ENCODE assay signal across 3 cellular contexts in the genomic region with DNA sequence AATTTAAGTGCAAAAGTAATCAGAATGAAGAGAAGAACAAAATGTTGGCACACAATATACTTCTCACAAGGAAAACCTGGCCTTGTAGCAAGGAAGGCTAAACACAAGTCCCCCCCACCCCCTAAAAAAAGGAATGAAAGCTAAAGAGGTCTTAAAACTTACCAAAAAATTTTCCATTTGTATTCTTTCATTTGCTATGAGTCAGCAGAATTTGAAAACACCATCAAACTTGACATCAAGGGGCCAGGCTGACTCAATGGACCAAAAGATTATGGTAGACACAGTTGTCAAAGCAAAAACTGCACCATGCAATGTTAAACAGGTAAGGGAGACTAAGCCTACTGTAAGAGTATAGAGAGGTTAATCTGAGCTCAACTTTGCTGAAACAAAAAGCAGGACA.
TF ChIP-seq lines count a peak whose summit lies in the region.

No MANE protein-coding gene starts in this region.

TF ChIP-seq in HepG2, 621 proteins besides CTCF, POLR2A, EP300 and RAD21:
- peak; percentile 72 for TF ChIP-seq MAFF (IDR thresholded peaks at IDR 0.05; ENCODE audit: low read depth, low read length)
- no peak for TF ChIP-seq HMGA1 (CRISPR knock-in tag; conservative IDR thresholded peaks at IDR 0.05)
- TF ChIP-seq MAFK (conservative IDR thresholded peaks at IDR 0.05 in 1 of 2, IDR thresholded peaks at IDR 0.05 in 1 of 2; ENCODE audit: low read length in 2 of 2): peak; percentile 67 to 87
- TF ChIP-seq NFE2L2 (IDR thresholded peaks at IDR 0.05; ENCODE audit: low read length): peak; percentile 5; the same call in 1 of the 2 replicates
TF ChIP-seq in HepG2: peak in this region for 3.

TF ChIP-seq in K562, 482 proteins besides CTCF, POLR2A, EP300 and RAD21:
- TF ChIP-seq IRF1 (CRISPR knock-in tag; IDR thresholded peaks at IDR 0.05; ENCODE audit: borderline replicate concordance): no peak
- no peak for TF ChIP-seq NRF1 (conservative IDR thresholded peaks at IDR 0.05 in 1 of 2, IDR thresholded peaks at IDR 0.05 in 1 of 2)
- TF ChIP-seq, protein P1, sequence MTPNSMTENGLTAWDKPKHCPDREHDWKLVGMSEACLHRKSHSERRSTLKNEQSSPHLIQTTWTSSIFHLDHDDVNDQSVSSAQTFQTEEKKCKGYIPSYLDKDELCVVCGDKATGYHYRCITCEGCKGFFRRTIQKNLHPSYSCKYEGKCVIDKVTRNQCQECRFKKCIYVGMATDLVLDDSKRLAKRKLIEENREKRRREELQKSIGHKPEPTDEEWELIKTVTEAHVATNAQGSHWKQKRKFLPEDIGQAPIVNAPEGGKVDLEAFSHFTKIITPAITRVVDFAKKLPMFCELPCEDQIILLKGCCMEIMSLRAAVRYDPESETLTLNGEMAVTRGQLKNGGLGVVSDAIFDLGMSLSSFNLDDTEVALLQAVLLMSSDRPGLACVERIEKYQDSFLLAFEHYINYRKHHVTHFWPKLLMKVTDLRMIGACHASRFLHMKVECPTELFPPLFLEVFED (CRISPR knock-in tag; conservative IDR thresholded peaks at IDR 0.05): no peak
- peak; percentile 49 for TF ChIP-seq ZNF316 (IDR thresholded peaks at IDR 0.05)
- no peak for TF ChIP-seq TFE3 (CRISPR knock-in tag; IDR thresholded peaks at IDR 0.05)
- no peak for TF ChIP-seq HES1 (IDR thresholded peaks at IDR 0.05; ENCODE audit: low read depth)
- TF ChIP-seq ZBTB11 (CRISPR knock-in tag; IDR thresholded peaks at IDR 0.05): no peak
- TF ChIP-seq ZNF324 (CRISPR knock-in tag; IDR thresholded peaks at IDR 0.05): no peak
- TF ChIP-seq MAFF (IDR thresholded peaks at IDR 0.05; ENCODE audit: low read length): peak; percentile 33; the same call in 1 of the 2 replicates
- TF ChIP-seq ZNF232 (CRISPR knock-in tag; IDR thresholded peaks at IDR 0.05): no peak
- TF ChIP-seq FOXO4 (CRISPR knock-in tag; IDR thresholded peaks at IDR 0.05): no peak
- TF ChIP-seq NELFE (IDR thresholded peaks at IDR 0.05; ENCODE audit: insufficient read depth, insufficient read length): no peak
- peak; percentile 47 for TF ChIP-seq MAFG (tag; conservative IDR thresholded peaks at IDR 0.05)
- TF ChIP-seq PHF21A (IDR thresholded peaks at IDR 0.05; ENCODE audit: borderline replicate concordance, low read depth): no peak
- no peak for TF ChIP-seq ARID2 (IDR thresholded peaks at IDR 0.05)
- no peak for TF ChIP-seq XRCC5 (IDR thresholded peaks at IDR 0.05; ENCODE audit: low read depth, low read length)
- TF ChIP-seq NCOA2 (IDR thresholded peaks at IDR 0.05; ENCODE audit: partially characterized antibody in 2 of 2): no peak
- TF ChIP-seq HLTF (IDR thresholded peaks at IDR 0.05): no peak

TF ChIP-seq in H1, 55 proteins besides CTCF, POLR2A, EP300 and RAD21:
- TF ChIP-seq TCF12 (IDR thresholded peaks at IDR 0.05; ENCODE audit: low read depth, low read length) (no peak), MAFK (IDR thresholded peaks at IDR 0.05; ENCODE audit: low read depth, low read length) (peak; percentile 49; the same call in 1 of the 2 replicates)
